ENCODE assay signal across 29 cellular contexts in genomic region chr14:85461432-85462133, GRCh38.
DNase-seq lines count a peak whose midpoint lies in the region; ATAC-seq, FAIRE-seq and TF ChIP-seq lines count a peak whose summit lies in the region.
"Had no signal": no experiment of that assay in that cellular context is flagged by ENCODE, and none has a peak within 500 bp of the region (broad histone marks: within the 10 kb centered on the region; RNA-seq: fewer than 3 reads in every experiment).

No MANE protein-coding gene starts in this region.

- WGBS in SK-N-SH (ENCODE audit: low lambda C conversion rate) = 66% methylated on average over 3 of the region's 3 CpGs

- no peaks in the 10 kb centered on the region for H3K79me2 ChIP-seq in SK-N-SH (ENCODE audit: insufficient read depth)

- H3K36me3 ChIP-seq in SK-N-SH (replicated peaks in 1 of 2; ENCODE audit: control insufficient read depth in 1 of 2, insufficient read depth in 2 of 2, low read length in 1 of 2) (no peaks in the 10 kb centered on the region), bronchial epithelial cell (ENCODE audit: control insufficient read depth, insufficient read depth, low read length) (no peaks in the 10 kb centered on the region)
- H3K36me3 ChIP-seq: BE2C had no signal

- TF ChIP-seq EP300 in SK-N-SH (IDR thresholded peaks at IDR 0.05; ENCODE audit: borderline replicate concordance in 1 of 2, low read depth in 1 of 2, low read length in 1 of 2) = no peak

- peaks cover 6% of the 10 kb centered on the region for H3F3A ChIP-seq in SK-N-SH (replicated peaks; ENCODE audit: insufficient read depth)

- peak overlapping the region; percentile 18; the same call in 1 of the 2 replicates for H3K9ac ChIP-seq in SK-N-SH

- no peak for TF ChIP-seq RAD21 in SK-N-SH (IDR thresholded peaks at IDR 0.05; ENCODE audit: low read length)

- peak overlapping the region; percentile 48; the same call in 1 of the 2 replicates for H3K4me2 ChIP-seq in SK-N-SH

- no peaks in the 10 kb centered on the region for H3K9me2 ChIP-seq in SK-N-SH

- no peaks in the 10 kb centered on the region for H3K4me1 ChIP-seq in SK-N-SH (ENCODE audit: control insufficient read depth in 1 of 2, insufficient read depth in 2 of 2, low read depth in 1 of 2, low read length in 1 of 2)
- H3K4me1 ChIP-seq: BE2C had no signal

- DNase-seq in SK-N-SH = no peak
- DNase-seq in bronchial epithelial cell (ENCODE audit: low read depth) = no peak
- DNase-seq in lung microvascular endothelial cell (ENCODE audit: low read depth in 2 of 2) = peak; percentile 16 to 74
- no peak for DNase-seq in NK-92 (lab: John Stamatoyannopoulos, UW; ENCODE audit: unreplicated experiment)
- DNase-seq in natural killer cell = no peak
- DNase-seq in effector CD4-positive, alpha-beta T cell = no peak
- DNase-seq: ACHN; BE2C; Calu3; CD8-positive, alpha-beta memory T cell; DMS79 treated with DMSO at 0.1 percent for 48 hours; GF-D8; NCI-H1092; NCI-H1417 treated with DMSO at 0.1 percent for 48 hours; NCI-H1694 treated with DMSO at 0.1 percent for 48 hours; NCI-H2081; NCI-H2171; NCI-H226; NCI-H510A treated with DMSO at 0.1 percent for 48 hours; NCI-H748 treated with DMSO at 0.1 percent for 48 hours; NK-92 treated with Interleukin-12 subunit alpha and Interleukin-12 subunit beta, amount 100 ng/mL, for 24 hours; PC-3 had no signal

- H3K4me1 Mint-ChIP-seq in natural killer cell = peaks cover 5 to 6% of the 10 kb centered on the region in 2 donors
- H3K4me1 Mint-ChIP-seq: CD8-positive, alpha-beta memory T cell had no signal

- no peaks in the 10 kb centered on the region for H3K27me3 Mint-ChIP-seq in natural killer cell (ENCODE audit: low read depth in 2 of 2)
- H3K27me3 Mint-ChIP-seq: CD8-positive, alpha-beta memory T cell had no signal

- TF ChIP-seq CTCF in SK-N-SH (IDR thresholded peaks at IDR 0.05) (no peak), bronchial epithelial cell (IDR thresholded peaks at IDR 0.05; ENCODE audit: insufficient read depth, low read length, severe bottlenecking) (no peak), natural killer cell (IDR thresholded peaks at IDR 0.05) (no peak)

- no peak overlapping the region for H3K27ac Mint-ChIP-seq in natural killer cell
- H3K27ac Mint-ChIP-seq: CD14-positive monocyte; CD8-positive, alpha-beta memory T cell had no signal

- H3K4me3 ChIP-seq in SK-N-SH (ENCODE audit: low read depth in 2 of 2, low read length in 1 of 2) (peak overlapping the region in 1 of 2 experiments; percentile 23; a peak in 1 of 4 replicates), bronchial epithelial cell (ENCODE audit: low read depth, low read length) (no peak overlapping the region)

- no peaks in the 10 kb centered on the region for H3K27me3 ChIP-seq in SK-N-SH (ENCODE audit: insufficient read depth)
- no peaks in the 10 kb centered on the region for H3K27me3 ChIP-seq in bronchial epithelial cell (ENCODE audit: control insufficient read depth, insufficient read depth, low read length)
- H3K27me3 ChIP-seq: BE2C had no signal

- peak overlapping the region; percentile 40; the same call in 1 of the 2 replicates for H2AFZ ChIP-seq in SK-N-SH (ENCODE audit: low read depth)

- H4K20me1 ChIP-seq in SK-N-SH (ENCODE audit: insufficient read depth) = no peaks in the 10 kb centered on the region

- intact Hi-C loops in natural killer cell (cut with micrococcal nuclease) = no loop called here

- no peaks in the 10 kb centered on the region for H3K36me3 Mint-ChIP-seq in natural killer cell
- H3K36me3 Mint-ChIP-seq: CD14-positive monocyte had no signal

- H3K4me3 Mint-ChIP-seq in natural killer cell = no peak overlapping the region
- H3K4me3 Mint-ChIP-seq: CD14-positive monocyte; CD8-positive, alpha-beta memory T cell had no signal

- CTCF ChIA-PET in SK-N-SH (lab: Yijun Ruan, JAX) = no interaction called here

- H3K27ac ChIP-seq in SK-N-SH (ENCODE audit: low read depth in 2 of 2, low read length in 1 of 2) = no peak overlapping the region
- H3K27ac ChIP-seq: 22Rv1 had no signal

- FAIRE-seq in bronchial epithelial cell (lab: Jason Lieb, UNC) = peak; percentile 50
- FAIRE-seq: GM12891, GM19239, H54 had no signal

- POLR2A ChIA-PET in SK-N-SH (lab: Yijun Ruan, JAX) = no interaction called here

- H3K9me3 Mint-ChIP-seq in natural killer cell = peaks cover 2% of the 10 kb centered on the region in 2 donors

- H3K9me3 ChIP-seq in SK-N-SH = no peaks in the 10 kb centered on the region
- H3K9me3 ChIP-seq: BE2C had no signal

- no peak for ATAC-seq in SK-N-SH treated with all-trans-retinoic acid at 6 μM for 48 hours
- ATAC-seq in natural killer cell = no peak
- no peak for ATAC-seq in HG02759 (IDR thresholded peaks at IDR 0.05; ENCODE audit: unreplicated experiment)
- ATAC-seq: PC-3 had no signal

TF ChIP-seq in SK-N-SH, 30 proteins besides CTCF, POLR2A, EP300 and RAD21 (continues in another document):
- TF ChIP-seq FOSL2 (IDR thresholded peaks at IDR 0.05; ENCODE audit: borderline replicate concordance, low read depth) (no peak), EZH2phosphoT487 (IDR thresholded peaks at IDR 0.05; ENCODE audit: borderline replicate concordance, low read depth) (no peak), RCOR1 (IDR thresholded peaks at IDR 0.05; ENCODE audit: low read length) (no peak), FOXJ3 (CRISPR knock-in tag; IDR thresholded peaks at IDR 0.05) (no peak), POLR2AphosphoS5 (IDR thresholded peaks at IDR 0.05; ENCODE audit: low read depth, low read length) (no peak), GABPA (IDR thresholded peaks at IDR 0.05; ENCODE audit: low read depth) (no peak), GATA2 (CRISPR knock-in tag; IDR thresholded peaks at IDR 0.05) (no peak), MAX (IDR thresholded peaks at IDR 0.05; ENCODE audit: low read depth) (no peak), JUND (IDR thresholded peaks at IDR 0.05) (no peak), TEAD4 (IDR thresholded peaks at IDR 0.05; ENCODE audit: borderline replicate concordance, insufficient read depth) (no peak), ZBTB33 (IDR thresholded peaks at IDR 0.05; ENCODE audit: borderline replicate concordance, low read depth) (no peak)

TF ChIP-seq in SK-N-SH treated with all-trans-retinoic acid at 6 μM for 48 hours, 23 proteins besides CTCF, POLR2A, EP300 and RAD21:
- TF ChIP-seq ZNF70 (CRISPR knock-in tag; IDR thresholded peaks at IDR 0.05) (no peak), CSDC2 (CRISPR knock-in tag; IDR thresholded peaks at IDR 0.05) (no peak), ZNF565 (CRISPR knock-in tag; conservative IDR thresholded peaks at IDR 0.05; ENCODE audit: low read depth) (no peak), TOX (CRISPR knock-in tag; IDR thresholded peaks at IDR 0.05; ENCODE audit: borderline replicate concordance) (no peak), TSHZ2 (CRISPR knock-in tag; IDR thresholded peaks at IDR 0.05) (no peak)
- TF ChIP-seq, protein P1, sequence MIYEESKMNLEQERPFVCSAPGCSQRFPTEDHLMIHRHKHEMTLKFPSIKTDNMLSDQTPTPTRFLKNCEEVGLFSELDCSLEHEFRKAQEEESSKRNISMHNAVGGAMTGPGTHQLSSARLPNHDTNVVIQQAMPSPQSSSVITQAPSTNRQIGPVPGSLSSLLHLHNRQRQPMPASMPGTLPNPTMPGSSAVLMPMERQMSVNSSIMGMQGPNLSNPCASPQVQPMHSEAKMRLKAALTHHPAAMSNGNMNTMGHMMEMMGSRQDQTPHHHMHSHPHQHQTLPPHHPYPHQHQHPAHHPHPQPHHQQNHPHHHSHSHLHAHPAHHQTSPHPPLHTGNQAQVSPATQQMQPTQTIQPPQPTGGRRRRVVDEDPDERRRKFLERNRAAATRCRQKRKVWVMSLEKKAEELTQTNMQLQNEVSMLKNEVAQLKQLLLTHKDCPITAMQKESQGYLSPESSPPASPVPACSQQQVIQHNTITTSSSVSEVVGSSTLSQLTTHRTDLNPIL (CRISPR knock-in tag; IDR thresholded peaks at IDR 0.05; ENCODE audit: low read depth) = no peak

Comparison
In these comparisons a context has a peak if more than half of its experiments do, and no peak if none do; other contexts are left out.
1. DNase-seq: peak in lung microvascular endothelial cell (2 of 2); none in SK-N-SH (single experiment), bronchial epithelial cell (single experiment), NK-92 (single experiment), natural killer cell (single experiment) and effector CD4-positive, alpha-beta T cell (single experiment).